Comparison of ENCODE assay signal across 8 cellular contexts in the genomic region with DNA sequence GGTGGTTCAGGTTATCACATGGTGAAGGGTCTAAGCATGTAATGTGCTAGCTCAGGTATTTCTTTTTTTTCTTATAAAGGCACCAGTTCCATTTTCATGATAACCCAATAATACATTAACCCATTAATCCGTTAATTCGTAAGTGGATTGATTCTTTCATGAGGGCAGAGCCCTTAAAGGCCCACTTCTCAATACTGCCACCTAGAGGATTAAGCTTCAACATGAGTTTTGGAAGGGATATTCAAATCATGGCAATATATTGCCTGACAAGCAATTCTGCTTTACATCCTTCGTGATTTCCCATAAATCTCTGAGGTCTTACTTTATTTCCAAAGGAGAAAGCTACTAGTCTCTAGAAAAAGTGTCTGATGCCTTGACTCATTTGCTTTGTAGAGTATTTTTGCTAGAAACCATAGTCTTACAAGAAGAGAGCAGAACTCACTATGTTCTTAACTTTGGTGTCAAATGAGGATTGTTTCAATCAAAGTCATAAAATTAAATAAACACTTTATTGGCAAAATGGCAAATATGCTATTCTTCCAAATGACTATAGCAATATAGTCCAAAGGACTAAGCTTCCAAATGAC.
A peak's percentile ranks its signal among the peaks of the same experiment; 100 is the strongest.
DNase-seq lines count a peak whose midpoint lies in the region; ATAC-seq and TF ChIP-seq lines count a peak whose summit lies in the region.

No MANE protein-coding gene starts in this region.

- H3K4me3 ChIP-seq in Peyer's patch (no peak overlapping the region), esophagus muscularis mucosa (no peak overlapping the region)

- no peak overlapping the region for H3K27ac Mint-ChIP-seq in immature natural killer cell

- peak; percentile 41 for DNase-seq in Ammon's horn (ENCODE audit: low spot score)
- DNase-seq in KBM-7: peak; percentile 35
- DNase-seq in Peyer's patch: no peak
- DNase-seq in esophagus muscularis mucosa (ENCODE audit: extremely low spot score): no peak
- DNase-seq in putamen (ENCODE audit: low spot score): peak; percentile 16
- no peak for DNase-seq in immature natural killer cell
- no peak for DNase-seq in HPDE6-E6E7 (ENCODE audit: extremely low spot score)

- H3K4me1 Mint-ChIP-seq in immature natural killer cell: no peaks in the 10 kb centered on the region

- 19% methylated on average over 3 of the region's 3 CpGs for WGBS in esophagus muscularis mucosa

- no peaks in the 10 kb centered on the region for H3K36me3 Mint-ChIP-seq in immature natural killer cell

- ATAC-seq in GM19043 (IDR thresholded peaks at IDR 0.05; ENCODE audit: low read depth, unreplicated experiment): peak; percentile 75

- intact Hi-C loops in esophagus muscularis mucosa (cut with DNase I): loop anchor here (2.0 kb wide), 1 partner anchor 299 kb away; no protein-coding TSS in a partner anchor

- H3K36me3 ChIP-seq in Peyer's patch: no peaks in the 10 kb centered on the region
- no peaks in the 10 kb centered on the region for H3K36me3 ChIP-seq in esophagus muscularis mucosa

- H3K9me3 ChIP-seq in Peyer's patch (no peaks in the 10 kb centered on the region), esophagus muscularis mucosa (no peaks in the 10 kb centered on the region)

- H3K27me3 ChIP-seq in Peyer's patch: no peaks in the 10 kb centered on the region
- H3K27me3 ChIP-seq in esophagus muscularis mucosa: no peaks in the 10 kb centered on the region

- in situ Hi-C loops in KBM-7 (cut with MboI; ENCODE audit: low pct_unique_long_range_greater_than_20kb, low sequenced_read_pairs): no loop called here

- H3K9me3 Mint-ChIP-seq in immature natural killer cell: peaks cover 0 to 2% (median under 1%) of the 10 kb centered on the region in 6 donors

- H3K27me3 Mint-ChIP-seq in immature natural killer cell (ENCODE audit: low read depth in 3 of 3): peaks cover 0 to 4% (median 0%) of the 10 kb centered on the region in 3 donors

- no peak overlapping the region for H3K4me3 Mint-ChIP-seq in immature natural killer cell

- H3K4me1 ChIP-seq in Peyer's patch: no peaks in the 10 kb centered on the region
- H3K4me1 ChIP-seq in esophagus muscularis mucosa: no peaks in the 10 kb centered on the region

- TF ChIP-seq POLR2A in Peyer's patch (IDR thresholded peaks at IDR 0.05) (no peak), esophagus muscularis mucosa (IDR thresholded peaks at IDR 0.05; ENCODE audit: low read depth) (no peak)

- H3K27ac ChIP-seq in Peyer's patch (no peak overlapping the region), esophagus muscularis mucosa (replicated peaks in 1 of 4) (no peak overlapping the region)

- TF ChIP-seq CTCF in Peyer's patch (IDR thresholded peaks at IDR 0.05) (peak in 5 of 6 experiments; percentile 26 to 63 (median 51)), esophagus muscularis mucosa (IDR thresholded peaks at IDR 0.05) (peak; percentile 49 to 79 (median 66))

- TF ChIP-seq EP300 in esophagus muscularis mucosa (IDR thresholded peaks at IDR 0.05): no peak

Comparison
In these comparisons a context has a peak if more than half of its experiments do, and no peak if none do; other contexts are left out.
1. DNase-seq: peak in Ammon's horn (single experiment), KBM-7 (single experiment) and putamen (single experiment); none in Peyer's patch (0 of 3), esophagus muscularis mucosa (single experiment), immature natural killer cell (0 of 3) and HPDE6-E6E7 (single experiment).